In the genomic region with DNA sequence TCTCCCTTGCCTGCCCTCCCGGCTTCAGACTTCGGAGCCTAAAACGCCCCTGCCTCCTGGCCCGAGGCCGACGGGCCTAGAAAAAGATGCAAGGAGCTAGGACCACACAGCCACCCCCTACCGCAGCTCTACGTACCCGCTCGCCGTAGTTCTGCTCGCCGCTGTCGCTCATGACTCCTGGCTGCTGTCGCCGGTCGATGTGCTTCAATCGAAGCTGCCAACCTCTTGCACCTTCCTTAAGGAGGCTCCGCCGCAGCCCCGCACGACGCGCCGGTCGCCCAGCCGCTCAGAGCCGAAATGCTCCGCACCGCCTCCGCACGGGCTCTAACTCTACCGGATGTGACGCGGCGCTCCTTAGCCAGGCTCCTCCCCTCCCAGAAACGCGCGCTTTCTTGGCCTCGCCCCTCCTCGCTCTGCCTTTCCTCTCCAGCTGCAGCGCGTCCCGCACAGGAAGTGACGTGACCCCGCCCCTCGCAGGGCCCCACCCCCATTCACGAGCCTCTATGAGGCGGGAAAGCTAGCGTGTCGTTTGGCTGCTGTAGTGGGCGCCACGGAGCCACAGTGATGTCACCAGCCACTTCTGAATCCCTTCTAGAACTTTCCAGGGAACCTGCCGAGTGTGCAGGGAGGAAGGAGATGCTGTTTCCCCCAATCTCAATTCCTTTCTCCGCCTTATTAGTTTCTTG, we compare ENCODE assay signal across 1 cellular context.
TF ChIP-seq lines count a peak whose summit lies in the region.

A gene (minus strand): TSS at position 326 of the 686 bp plus-strand sequence. CDS start 154 bp downstream, at position 172.

TF ChIP-seq in SK-N-SH, 30 proteins besides CTCF, POLR2A, EP300 and RAD21 (continued from another document):
- TF ChIP-seq, protein P1, sequence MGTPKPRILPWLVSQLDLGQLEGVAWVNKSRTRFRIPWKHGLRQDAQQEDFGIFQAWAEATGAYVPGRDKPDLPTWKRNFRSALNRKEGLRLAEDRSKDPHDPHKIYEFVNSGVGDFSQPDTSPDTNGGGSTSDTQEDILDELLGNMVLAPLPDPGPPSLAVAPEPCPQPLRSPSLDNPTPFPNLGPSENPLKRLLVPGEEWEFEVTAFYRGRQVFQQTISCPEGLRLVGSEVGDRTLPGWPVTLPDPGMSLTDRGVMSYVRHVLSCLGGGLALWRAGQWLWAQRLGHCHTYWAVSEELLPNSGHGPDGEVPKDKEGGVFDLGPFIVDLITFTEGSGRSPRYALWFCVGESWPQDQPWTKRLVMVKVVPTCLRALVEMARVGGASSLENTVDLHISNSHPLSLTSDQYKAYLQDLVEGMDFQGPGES (IDR thresholded peaks at IDR 0.05; ENCODE audit: low read depth, low read length), result no peak
- TF ChIP-seq EZH2phosphoT487 (IDR thresholded peaks at IDR 0.05; ENCODE audit: borderline replicate concordance, low read depth), result no peak
- no peak for TF ChIP-seq MEF2A (IDR thresholded peaks at IDR 0.05; ENCODE audit: borderline replicate concordance, low read depth)
- no peak for TF ChIP-seq FOXJ3 (CRISPR knock-in tag; IDR thresholded peaks at IDR 0.05)
- TF ChIP-seq NFIC (IDR thresholded peaks at IDR 0.05; ENCODE audit: borderline replicate concordance), result peak; percentile 22; the same call in 1 of the 2 replicates
- no peak for TF ChIP-seq YY1 (IDR thresholded peaks at IDR 0.05; ENCODE audit: low read depth)
- TF ChIP-seq POLR2AphosphoS5 (IDR thresholded peaks at IDR 0.05; ENCODE audit: low read depth, low read length), result peak; percentile 99
- TF ChIP-seq, protein P2, sequence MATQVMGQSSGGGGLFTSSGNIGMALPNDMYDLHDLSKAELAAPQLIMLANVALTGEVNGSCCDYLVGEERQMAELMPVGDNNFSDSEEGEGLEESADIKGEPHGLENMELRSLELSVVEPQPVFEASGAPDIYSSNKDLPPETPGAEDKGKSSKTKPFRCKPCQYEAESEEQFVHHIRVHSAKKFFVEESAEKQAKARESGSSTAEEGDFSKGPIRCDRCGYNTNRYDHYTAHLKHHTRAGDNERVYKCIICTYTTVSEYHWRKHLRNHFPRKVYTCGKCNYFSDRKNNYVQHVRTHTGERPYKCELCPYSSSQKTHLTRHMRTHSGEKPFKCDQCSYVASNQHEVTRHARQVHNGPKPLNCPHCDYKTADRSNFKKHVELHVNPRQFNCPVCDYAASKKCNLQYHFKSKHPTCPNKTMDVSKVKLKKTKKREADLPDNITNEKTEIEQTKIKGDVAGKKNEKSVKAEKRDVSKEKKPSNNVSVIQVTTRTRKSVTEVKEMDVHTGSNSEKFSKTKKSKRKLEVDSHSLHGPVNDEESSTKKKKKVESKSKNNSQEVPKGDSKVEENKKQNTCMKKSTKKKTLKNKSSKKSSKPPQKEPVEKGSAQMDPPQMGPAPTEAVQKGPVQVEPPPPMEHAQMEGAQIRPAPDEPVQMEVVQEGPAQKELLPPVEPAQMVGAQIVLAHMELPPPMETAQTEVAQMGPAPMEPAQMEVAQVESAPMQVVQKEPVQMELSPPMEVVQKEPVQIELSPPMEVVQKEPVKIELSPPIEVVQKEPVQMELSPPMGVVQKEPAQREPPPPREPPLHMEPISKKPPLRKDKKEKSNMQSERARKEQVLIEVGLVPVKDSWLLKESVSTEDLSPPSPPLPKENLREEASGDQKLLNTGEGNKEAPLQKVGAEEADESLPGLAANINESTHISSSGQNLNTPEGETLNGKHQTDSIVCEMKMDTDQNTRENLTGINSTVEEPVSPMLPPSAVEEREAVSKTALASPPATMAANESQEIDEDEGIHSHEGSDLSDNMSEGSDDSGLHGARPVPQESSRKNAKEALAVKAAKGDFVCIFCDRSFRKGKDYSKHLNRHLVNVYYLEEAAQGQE (IDR thresholded peaks at IDR 0.05; ENCODE audit: low read depth, low read length), result peak; percentile 70; the same call in 1 of the 2 replicates
- no peak for TF ChIP-seq RFX5 (IDR thresholded peaks at IDR 0.05; ENCODE audit: low read length)
- no peak for TF ChIP-seq FOXM1 (IDR thresholded peaks at IDR 0.05; ENCODE audit: low read depth)
